Comparison of ENCODE assay signal across 1 cellular context in the genomic region with DNA sequence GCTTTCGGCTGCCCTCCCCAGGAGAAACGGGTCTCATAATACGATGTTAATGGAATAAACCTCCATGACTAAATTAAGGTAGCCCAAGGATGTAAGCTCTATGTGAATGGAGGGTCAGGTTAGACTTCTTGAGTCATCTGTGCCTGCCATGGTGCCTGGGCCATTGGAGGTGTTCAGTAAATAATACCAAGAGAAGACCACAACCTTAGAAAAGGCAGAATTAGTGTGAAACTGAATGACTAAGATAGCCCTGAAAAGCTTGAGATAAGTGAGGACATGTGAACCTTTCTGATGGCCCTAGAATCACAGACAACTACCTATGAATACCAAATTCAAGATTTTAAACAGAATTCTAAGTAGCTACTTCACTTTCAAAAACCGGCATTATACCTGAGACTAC.
TF ChIP-seq lines count a peak whose summit lies in the region.

No MANE protein-coding gene starts in this region.

TF ChIP-seq in GM12878, 131 proteins besides CTCF, POLR2A, EP300 and RAD21 (continued from another document):
- TF ChIP-seq PAX5 (IDR thresholded peaks at IDR 0.05; ENCODE audit: borderline replicate concordance, low read depth, low read length), result no peak
